Comparison of ENCODE assay signal across 18 cellular contexts in the genomic region with DNA sequence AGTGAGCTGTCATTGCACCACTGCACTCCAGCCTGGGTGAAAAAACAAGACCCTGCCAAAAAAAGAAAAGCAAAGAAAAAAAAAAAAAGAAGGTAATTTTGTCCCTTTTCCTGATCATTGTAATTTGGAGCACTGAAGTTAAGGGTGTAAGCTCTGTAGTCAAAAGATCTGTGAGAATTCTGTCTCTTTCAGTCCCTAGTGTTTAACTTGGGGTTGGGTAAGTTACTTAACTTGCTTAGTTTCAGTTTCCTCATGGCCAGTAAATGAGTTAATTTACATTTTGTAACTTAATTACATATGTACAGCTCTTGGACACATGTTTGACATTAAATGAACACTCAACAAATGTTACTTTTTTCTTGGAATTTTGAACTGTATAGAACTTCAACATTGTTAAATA. TPM values are rescaled to one million over a fixed set of nuclear protein-coding genes. Genes with fewer than 3 reads are reported as not detected.
DNase-seq lines count a peak whose midpoint lies in the region; ATAC-seq and TF ChIP-seq lines count a peak whose summit lies in the region.
"Had no signal": no experiment of that assay in that cellular context is flagged by ENCODE, and none has a peak within 500 bp of the region (broad histone marks: within the 10 kb centered on the region; RNA-seq: fewer than 3 reads in every experiment).

No MANE protein-coding gene starts in this region.

- no peak overlapping the region for H3K4me3 Mint-ChIP-seq in nephron progenitor cell
- H3K4me3 Mint-ChIP-seq: B cell; CD4-positive, alpha-beta memory T cell had no signal

- peaks cover 15% of the 10 kb centered on the region for H3K27me3 Mint-ChIP-seq in nephron progenitor cell (ENCODE audit: low read depth, poor library complexity)
- H3K27me3 Mint-ChIP-seq: B cell; CD4-positive, alpha-beta memory T cell had no signal

- H3K9ac ChIP-seq in Loucy (ENCODE audit: low read depth, low read length, poor library complexity, severe bottlenecking) (no peak overlapping the region), OCI-LY3 (ENCODE audit: low read length) (no peak overlapping the region)
- H3K9ac ChIP-seq: KMS-11 had no signal

- H3K4me1 Mint-ChIP-seq in nephron progenitor cell, result no peaks in the 10 kb centered on the region
- H3K4me1 Mint-ChIP-seq: CD4-positive, alpha-beta memory T cell had no signal

- no peak overlapping the region for H3K27ac ChIP-seq in OCI-LY3 (ENCODE audit: low read length)
- H3K27ac ChIP-seq: KMS-11, SJCRH30 had no signal

- H3K9me3 Mint-ChIP-seq in nephron progenitor cell, result no peaks in the 10 kb centered on the region
- H3K9me3 Mint-ChIP-seq: CD4-positive, alpha-beta memory T cell had no signal

- TF ChIP-seq CTCF in GM13976 (IDR thresholded peaks at IDR 0.05; ENCODE audit: borderline replicate concordance, control extremely low read depth, extremely low read depth, insufficient read depth, missing control alignments), result no peak
- TF ChIP-seq CTCF in Loucy (conservative IDR thresholded peaks at IDR 0.05; ENCODE audit: low read length), result no peak
- no peak for TF ChIP-seq CTCF in OCI-LY3 (IDR thresholded peaks at IDR 0.05; ENCODE audit: low read depth, low read length)
- no peak for TF ChIP-seq CTCF in nephron progenitor cell (IDR thresholded peaks at IDR 0.05)

- no peaks in the 10 kb centered on the region for H3K79me2 ChIP-seq in Loucy (ENCODE audit: insufficient read depth, low read length)
- H3K79me2 ChIP-seq in OCI-LY3 (ENCODE audit: low read length), result no peaks in the 10 kb centered on the region

- no peaks in the 10 kb centered on the region for H3F3A ChIP-seq in Loucy (ENCODE audit: low read depth)

- H3K9me3 ChIP-seq in Loucy (ENCODE audit: insufficient read depth, low read depth, low read length) (no peaks in the 10 kb centered on the region), OCI-LY3 (ENCODE audit: insufficient read depth, low read length) (no peaks in the 10 kb centered on the region)
- H3K9me3 ChIP-seq: SJCRH30 had no signal

- H3K36me3 Mint-ChIP-seq in nephron progenitor cell (ENCODE audit: low read depth), result no peaks in the 10 kb centered on the region
- H3K36me3 Mint-ChIP-seq: CD4-positive, alpha-beta memory T cell had no signal

- no peaks in the 10 kb centered on the region for H3K4me1 ChIP-seq in Loucy (ENCODE audit: insufficient read depth, low read length, poor library complexity, severe bottlenecking)
- peaks cover 15% of the 10 kb centered on the region for H3K4me1 ChIP-seq in OCI-LY3 (ENCODE audit: low read length)
- H3K4me1 ChIP-seq: SJCRH30 had no signal

- no peaks in the 10 kb centered on the region for H3K27me3 ChIP-seq in Loucy (ENCODE audit: insufficient read depth, low read length, poor library complexity, severe bottlenecking)
- H3K27me3 ChIP-seq in OCI-LY3 (ENCODE audit: low read depth, low read length), result no peaks in the 10 kb centered on the region
- H3K27me3 ChIP-seq: SJCRH30 had no signal

- ATAC-seq in left lobe of liver (peak; percentile 46), HG02623 (IDR thresholded peaks at IDR 0.05; ENCODE audit: unreplicated experiment) (no peak)

- H3K36me3 ChIP-seq in Loucy (ENCODE audit: insufficient read depth, low read length) (no peaks in the 10 kb centered on the region), OCI-LY3 (replicated peaks; ENCODE audit: low read depth, low read length) (no peaks in the 10 kb centered on the region)
- H3K36me3 ChIP-seq: SJCRH30 had no signal

- H3K4me2 ChIP-seq in Loucy (ENCODE audit: low read depth, low read length, poor library complexity, severe bottlenecking) (peak overlapping the region; percentile 24), OCI-LY3 (ENCODE audit: low read length) (0 out of 2 replicates have a peak overlapping the region, but pooled peaks have one; percentile 2)
- H3K4me2 ChIP-seq: KMS-11 had no signal

- H3K9me2 ChIP-seq in Loucy (replicated peaks; ENCODE audit: low read depth, low read length), result no peaks in the 10 kb centered on the region

- H4K20me1 ChIP-seq in Loucy (ENCODE audit: insufficient read depth, low read length, poor library complexity, severe bottlenecking), result no peaks in the 10 kb centered on the region
- no peaks in the 10 kb centered on the region for H4K20me1 ChIP-seq in OCI-LY3 (ENCODE audit: insufficient read depth, low read length)

- no peak overlapping the region; the same call in 1 of the 2 replicates for H2AFZ ChIP-seq in Loucy (ENCODE audit: low read length)
- peak overlapping the region; percentile 43 for H2AFZ ChIP-seq in OCI-LY3 (ENCODE audit: low read depth, low read length)

- H3K4me3 ChIP-seq in Loucy (ENCODE audit: low read length, poor library complexity, severe bottlenecking), result no peak overlapping the region
- H3K4me3 ChIP-seq in OCI-LY3 (ENCODE audit: low read length), result no peak overlapping the region
- H3K4me3 ChIP-seq: SJCRH30 had no signal

- H3K27ac Mint-ChIP-seq in nephron progenitor cell, result no peak overlapping the region

- in situ Hi-C loops in GM13976 (cut with MboI; ENCODE audit: low sequenced_read_pairs, unreplicated experiment), result no loop called here

- DNase-seq in GM13976 (ENCODE audit: low spot score), result peak; percentile 36
- no peak for DNase-seq in left lobe of liver (ENCODE audit: low spot score)
- no peak for DNase-seq in nephron progenitor cell
- DNase-seq in HCEC 1CT, result no peak
- DNase-seq: ACHN; CD4-positive, alpha-beta memory T cell; DMS79 treated with DMSO at 0.1 percent for 48 hours; GDM1; H7; NCI-H1048; NCI-H2227 treated with DMSO at 0.1 percent for 48 hours; NCI-H526 treated with DMSO at 0.1 percent for 48 hours; SJCRH30 had no signal

RNA-seq across cellular contexts. Expression of a gene that starts 10.9 kb away (rescaled TPM):
- 43.4 TPM for total RNA-seq in left lobe of liver

RNA-seq across cellular contexts. Expression of a gene that starts 48.3 kb away (rescaled TPM):
- total RNA-seq in left lobe of liver, result 209 TPM
